9 cellular contexts compared by ENCODE assay signal in the genomic region with DNA sequence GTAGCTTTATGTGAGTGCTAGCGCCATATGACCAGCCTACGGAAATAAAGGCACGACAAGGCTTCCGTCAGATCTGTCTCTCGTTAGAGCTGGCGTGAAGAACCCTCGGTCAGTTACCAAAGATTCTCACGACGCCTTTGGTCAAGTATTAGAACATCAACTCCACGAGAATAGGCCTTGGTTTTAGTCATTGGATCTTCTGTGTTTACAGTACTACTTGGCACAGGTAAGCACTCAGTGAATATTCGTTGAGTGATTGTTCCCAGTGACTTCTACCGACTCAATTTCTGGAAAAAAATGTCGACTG. TPM values are rescaled to one million over a fixed set of nuclear protein-coding genes. Genes with fewer than 3 reads are reported as not detected.
DNase-seq lines count a peak whose midpoint lies in the region; ATAC-seq, FAIRE-seq and TF ChIP-seq lines count a peak whose summit lies in the region.
"Had no signal": no experiment of that assay in that cellular context is flagged by ENCODE, and none has a peak within 500 bp of the region (broad histone marks: within the 10 kb centered on the region; RNA-seq: fewer than 3 reads in every experiment).

No MANE protein-coding gene starts in this region.

- peak overlapping the region; percentile 38 for H4K5ac ChIP-seq in H1 (ENCODE audit: insufficient read length, low read depth, low read length)

- H3K79me2 ChIP-seq in Karpas-422 (ENCODE audit: low read length) (peaks cover 62% of the 10 kb centered on the region), H1 (ENCODE audit: control insufficient read depth in 1 of 2, insufficient read depth in 2 of 2, low read length in 2 of 2) (peaks cover 0 to 40% of the 10 kb centered on the region in 2 experiments; a peak in 3 of 4 replicates)

- H3K9ac ChIP-seq in Karpas-422 (ENCODE audit: low read length) (peak overlapping the region; percentile 75), H1 (replicated peaks in 1 of 4; ENCODE audit: extremely low read depth in 1 of 4, low read depth in 3 of 4, low read length in 3 of 4) (peak overlapping the region; percentile 78 to 100 (median 95))

- H3K36me3 ChIP-seq in Karpas-422 (ENCODE audit: insufficient read depth, low read length) (peaks cover 35% of the 10 kb centered on the region), H1 (ENCODE audit: control insufficient read depth in 2 of 4, insufficient read depth in 4 of 4, low read length in 3 of 4) (peaks cover 8 to 32% (median 17%) of the 10 kb centered on the region in 4 experiments; a peak in 7 of 8 replicates), pancreas (peaks cover 0 to 33% (median 6%) of the 10 kb centered on the region in 3 donors)

- H3K23me2 ChIP-seq in H1 (ENCODE audit: low read depth, low read length): peaks cover 13% of the 10 kb centered on the region

- FAIRE-seq in H1 (lab: Jason Lieb, UNC) (no peak), pancreas (lab: Jason Lieb, UNC) (no peak)

- intact Hi-C loops in pancreas (cut with DNase I): no loop called here

- no peaks in the 10 kb centered on the region for H3K79me1 ChIP-seq in H1 (ENCODE audit: low read depth, low read length)

- H3K56ac ChIP-seq in H1 (replicated peaks; ENCODE audit: insufficient read length, low read depth, low read length): no peak overlapping the region

- POLR2A ChIA-PET in H1 (lab: Charles Lee; ENCODE audit: partially characterized antibody): interaction anchor here (0.7 to 2.5 kb wide), 12 partner anchors 9 to 283 kb away, joined by 3 to 12 read pairs (median 4); a partner anchor contains a TSS

- no peak for TF ChIP-seq RAD21 in H1 (IDR thresholded peaks at IDR 0.05 in 1 of 2, conservative IDR thresholded peaks at IDR 0.05 in 1 of 2; ENCODE audit: low read depth in 2 of 2, low read length in 2 of 2)

- H4K8ac ChIP-seq in H1 (ENCODE audit: extremely low read depth, insufficient read depth, low read length): peak overlapping the region; percentile 96; the same call in 1 of the 2 replicates

- 3% methylated on average over 13 of the region's 13 CpGs; no CpG with 5 or more reads in 1 of the 2 experiments for WGBS in H1 (ENCODE audit: extremely low coverage in 1 of 2, insufficient coverage in 1 of 2, insufficient read length in 1 of 2, insufficient replicate concordance in 2 of 2, low coverage in 1 of 2, low lambda C conversion rate in 2 of 2, missing lambda C conversion rate in 1 of 2), 2 experiments
- 0 to 1% methylated on average over 13 of the region's 13 CpGs for WGBS in pancreas, 2 donors

- H3K18ac ChIP-seq in H1 (ENCODE audit: extremely low read depth, low read length): peak overlapping the region; percentile 95; the same call in 1 of the 2 replicates

- H3K4me1 ChIP-seq in Karpas-422 (ENCODE audit: low read length) (peaks cover 27% of the 10 kb centered on the region), H1 (replicated peaks in 1 of 4; ENCODE audit: control insufficient read depth in 3 of 4, insufficient read depth in 4 of 4, low read length in 3 of 4) (peaks cover 0 to 4% (median 3%) of the 10 kb centered on the region in 4 experiments; a peak in 4 of 7 replicates), pancreas (peaks cover 5 to 15% (median 15%) of the 10 kb centered on the region in 3 donors)

- CTCF ChIA-PET in H1 (lab: Charles Lee; ENCODE audit: partially characterized antibody): interaction anchor here (0.8 to 1.9 kb wide), 12 partner anchors 10 to 84 kb away, joined by 3 to 12 read pairs (median 3); no protein-coding TSS in a partner anchor

- TF ChIP-seq POLR2A in H1 (IDR thresholded peaks at IDR 0.05; ENCODE audit: control extremely low read depth in 1 of 2, low read depth in 2 of 2, low read length in 2 of 2): no peak; a peak in 1 of 3 replicates

- H3K27ac ChIP-seq in Karpas-422 (ENCODE audit: low read length) (no peak overlapping the region), H1 (ENCODE audit: low read depth, low read length) (peak overlapping the region; percentile 92), pancreas (peak overlapping the region; percentile 55 to 83 (median 79))

- H2AK5ac ChIP-seq in H1 (ENCODE audit: low read depth, low read length): no peak overlapping the region

- H2BK20ac ChIP-seq in H1 (ENCODE audit: low read length): no peak overlapping the region

- peak overlapping the region; percentile 97; the same call in 1 of the 2 replicates for H2BK12ac ChIP-seq in H1 (ENCODE audit: low read depth, low read length)

- peak overlapping the region; percentile 97 for H2BK5ac ChIP-seq in H1 (ENCODE audit: low read depth, low read length)

- H2BK120ac ChIP-seq in H1 (replicated peaks; ENCODE audit: low read depth, low read length): no peak overlapping the region

- no peak for TF ChIP-seq EP300 in H1 (IDR thresholded peaks at IDR 0.05; ENCODE audit: borderline replicate concordance in 1 of 2, low read depth in 2 of 2, low read length in 2 of 2)

- peak overlapping the region; percentile 93 for H3K4me2 ChIP-seq in Karpas-422 (ENCODE audit: low read depth, low read length, poor library complexity, severe bottlenecking)
- H3K4me2 ChIP-seq in H1 (ENCODE audit: insufficient read depth in 1 of 2, low read depth in 2 of 2, low read length in 2 of 2): peak overlapping the region; percentile 65 to 94

- H3K4me3 ChIP-seq in Karpas-422 (ENCODE audit: low read length) (peak overlapping the region; percentile 78), H1 (ENCODE audit: extremely low read depth in 1 of 4, insufficient read depth in 2 of 4, low read depth in 3 of 4, low read length in 4 of 4) (peak overlapping the region; percentile 87 to 100 (median 96)), pancreas (peak overlapping the region; percentile 68 to 90 (median 86))

- no peak overlapping the region for H2BK15ac ChIP-seq in H1 (ENCODE audit: low read length)

- H3K9me3 ChIP-seq in Karpas-422 (ENCODE audit: low read length): no peaks in the 10 kb centered on the region
- H3K9me3 ChIP-seq in H1 (ENCODE audit: insufficient read depth in 2 of 2, low read depth in 1 of 2, low read length in 1 of 2): no peaks in the 10 kb centered on the region
- no peaks in the 10 kb centered on the region for H3K9me3 ChIP-seq in pancreas

- no peak overlapping the region for H3K14ac ChIP-seq in H1 (ENCODE audit: insufficient read length)

- TF ChIP-seq CTCF in H1 (IDR thresholded peaks at IDR 0.05; ENCODE audit: control extremely low read depth in 1 of 3, insufficient read depth in 1 of 3, low read depth in 1 of 3, low read length in 3 of 3) (no peak), pancreas (IDR thresholded peaks at IDR 0.05) (no peak)

- H2AFZ ChIP-seq in Karpas-422 (ENCODE audit: low read length) (no peak overlapping the region), H1 (ENCODE audit: low read length) (peak overlapping the region; percentile 99)

- ATAC-seq in GM19438 (IDR thresholded peaks at IDR 0.05; ENCODE audit: low read depth, unreplicated experiment) (peak; percentile 5), pancreas (peak in 2 of 4 donors; percentile 0 to 1)

- H3K4ac ChIP-seq in H1 (replicated peaks; ENCODE audit: insufficient read length, low read depth, low read length): no peak overlapping the region

- DNase-seq in Karpas-422 (no peak), H1 (ENCODE audit: low read depth in 1 of 2, low spot score in 2 of 2) (no peak), pancreas (no peak), cerebellum (ENCODE audit: low spot score) (no peak), NCI-H510A treated with DMSO at 0.1 percent for 48 hours (lab: John Stamatoyannopoulos, UW) (no peak), anterior cingulate cortex (lab: John Stamatoyannopoulos, UW) (no peak)
- DNase-seq in activated CD4-positive, alpha-beta T cell treated with anti-CD3 and anti-CD28 coated beads for 4 hours: no peak

- no peak overlapping the region for H3K23ac ChIP-seq in H1 (ENCODE audit: insufficient read length)

- no peaks in the 10 kb centered on the region for H3K9me2 ChIP-seq in Karpas-422 (replicated peaks; ENCODE audit: insufficient read depth, low read length)

- H4K91ac ChIP-seq in H1 (replicated peaks; ENCODE audit: insufficient read length, low read length): no peak overlapping the region

- no peaks in the 10 kb centered on the region for H4K20me1 ChIP-seq in Karpas-422 (ENCODE audit: insufficient read depth, low read depth, low read length)
- no peaks in the 10 kb centered on the region for H4K20me1 ChIP-seq in H1 (replicated peaks in 1 of 2; ENCODE audit: control insufficient read depth in 1 of 2, insufficient read depth in 2 of 2, low read length in 2 of 2)

- no peaks in the 10 kb centered on the region for H3K27me3 ChIP-seq in Karpas-422 (ENCODE audit: low read length)
- H3K27me3 ChIP-seq in H1 (replicated peaks in 1 of 4; ENCODE audit: control insufficient read depth in 3 of 4, extremely low read depth in 1 of 4, insufficient read depth in 3 of 4, low read length in 3 of 4): no peaks in the 10 kb centered on the region
- H3K27me3 ChIP-seq in pancreas: no peaks in the 10 kb centered on the region

RNA-seq across cellular contexts. Expression of a gene that starts 0.3 kb away (rescaled TPM):
- total RNA-seq in Karpas-422 (2014; rRNA removed; shearing (Covaris generic); ENCODE audit: low replicate concordance): 8.5 and 12.1 TPM in 2 replicates
- total RNA-seq in H1 (2021; fragmentation: NEBNext Ultra II Directional; extraction: Animal tissue kit (Norgen Biotek cat#: 25700)): 8.6 and 9.5 TPM in 2 replicates
- polyA plus RNA-seq in H1 (2011; rRNA removed) (4.1 and 4.3 TPM in 2 replicates), pancreas (1 to 10 TPM; 2.7 to 6.0 TPM)
- polyA plus RNA-seq in H1 (2011; cell fraction: cytosol; rRNA removed): 4.4 TPM
- polyA plus RNA-seq in H1 (2011; cell fraction: nucleus; rRNA removed): 3.3 TPM
- 4.4 to 8.4 TPM (median 5.0 TPM) in 4 replicates for polyA plus RNA-seq in H1 (2012, experiment 1 of 2)
- 2.0 TPM for polyA plus RNA-seq in H1 (2012, experiment 2 of 2)
- polyA plus RNA-seq in H1 (2013, experiment 1 of 2): 7.2 TPM
- polyA plus RNA-seq in H1 (2013, experiment 2 of 2): 6.6 TPM
- polyA minus RNA-seq in H1 (2011; rRNA and poly(A)+ RNA removed): 6.3 and 6.7 TPM in 2 replicates
- polyA minus RNA-seq in H1 (2011; cell fraction: cytosol; rRNA and poly(A)+ RNA removed): 2.6 TPM
- polyA minus RNA-seq in H1 (2011; cell fraction: nucleus; rRNA and poly(A)+ RNA removed): 11.6 TPM
- total RNA-seq in pancreas (1 to 10 TPM; 4.4 to 8.3 (median 5.1) TPM), cerebellum (18.2 TPM)

RNA-seq across cellular contexts. Expression of a gene that starts 0.6 kb away (rescaled TPM):
- 31.8 and 66.1 TPM in 2 replicates for total RNA-seq in Karpas-422 (2014; rRNA removed; shearing (Covaris generic); ENCODE audit: low replicate concordance)
- 21.8 and 23.9 TPM in 2 replicates for total RNA-seq in H1 (2021; fragmentation: NEBNext Ultra II Directional; extraction: Animal tissue kit (Norgen Biotek cat#: 25700))
- polyA plus RNA-seq in H1 (2011; rRNA removed): 11.4 and 16.4 TPM in 2 replicates
- polyA plus RNA-seq in H1 (2011; cell fraction: cytosol; rRNA removed): 19.3 TPM
- polyA plus RNA-seq in H1 (2011; cell fraction: nucleus; rRNA removed): 23.4 TPM
- polyA plus RNA-seq in H1 (2012, experiment 1 of 2): 14.3 to 18.2 TPM (median 16.0 TPM) in 4 replicates
- polyA plus RNA-seq in H1 (2012, experiment 2 of 2): 1.0 TPM
- 24.7 TPM for polyA plus RNA-seq in H1 (2013, experiment 1 of 2)
- 23.1 TPM for polyA plus RNA-seq in H1 (2013, experiment 2 of 2)
- 23.9 and 34.6 TPM in 2 replicates for polyA minus RNA-seq in H1 (2011; rRNA and poly(A)+ RNA removed)
- polyA minus RNA-seq in H1 (2011; cell fraction: cytosol; rRNA and poly(A)+ RNA removed): 13.5 TPM
- polyA minus RNA-seq in H1 (2011; cell fraction: nucleus; rRNA and poly(A)+ RNA removed): 26.0 TPM
- total RNA-seq in pancreas: 10 to 100 TPM in 3 of 6 donors, 1 to 10 TPM in 3; 7.6 to 11.9 (median 10.5) TPM
- polyA plus RNA-seq in pancreas: 10 to 100 TPM in 1 of 2 donors, 1 to 10 TPM in 1; 9.1 to 20.8 TPM
- total RNA-seq in cerebellum: 52.7 TPM

RNA-seq across cellular contexts. Expression of a gene that starts 51.2 kb away (rescaled TPM):
- total RNA-seq in Karpas-422 (2014; rRNA removed; shearing (Covaris generic); ENCODE audit: low replicate concordance): not detected in 2 replicates
- not detected in 2 replicates for total RNA-seq in H1 (2021; fragmentation: NEBNext Ultra II Directional; extraction: Animal tissue kit (Norgen Biotek cat#: 25700))
- polyA plus RNA-seq in H1 (2011; rRNA removed) (0.06 and 0.08 TPM in 2 replicates), pancreas (not detected)
- 0.10 TPM for polyA plus RNA-seq in H1 (2011; cell fraction: cytosol; rRNA removed)
- polyA plus RNA-seq in H1 (2011; cell fraction: nucleus; rRNA removed): 0.03 TPM
- polyA plus RNA-seq in H1 (2012, experiment 1 of 2): 0.19 to 0.24 TPM (median 0.21 TPM) in 4 replicates
- polyA plus RNA-seq in H1 (2012, experiment 2 of 2): not detected
- polyA plus RNA-seq in H1 (2013, experiment 1 of 2): 0.14 TPM
- polyA plus RNA-seq in H1 (2013, experiment 2 of 2): 0.13 TPM
- not detected in 2 replicates for polyA minus RNA-seq in H1 (2011; rRNA and poly(A)+ RNA removed)
- polyA minus RNA-seq in H1 (2011; cell fraction: cytosol; rRNA and poly(A)+ RNA removed): not detected
- polyA minus RNA-seq in H1 (2011; cell fraction: nucleus; rRNA and poly(A)+ RNA removed): not detected
- total RNA-seq in pancreas (not detected), cerebellum (not detected)
- total RNA-seq: activated CD8-positive, alpha-beta memory T cell treated with anti-CD3 and anti-CD28 coated beads for 36 hours had no signal
